6 cellular contexts compared by ENCODE assay signal in genomic region chr7:69928609-69929008, GRCh38.
"Had no signal": no experiment of that assay in that cellular context is flagged by ENCODE, and none has a peak within 500 bp of the region (broad histone marks: within the 10 kb centered on the region; RNA-seq: fewer than 3 reads in every experiment).

No MANE protein-coding gene starts in this region.

- ATAC-seq: GM23338 had no signal

- H3K4me3 ChIP-seq: GM23338 had no signal

- H2AFZ ChIP-seq: GM23338 had no signal

- H3K4me2 ChIP-seq: GM23338 had no signal

- DNase-seq: H9, HCEC 1CT, HFFc6, IMR-90, KBM-7 had no signal
